ENCODE assay signal across 8 cellular contexts in genomic region chr3:87333393-87333892, GRCh38. TPM values are rescaled to one million over a fixed set of nuclear protein-coding genes. Genes with fewer than 3 reads are reported as not detected.
DNase-seq lines count a peak whose midpoint lies in the region; ATAC-seq and TF ChIP-seq lines count a peak whose summit lies in the region.

No MANE protein-coding gene starts in this region.

- CTCF ChIA-PET in Caco-2 (lab: Charles Lee) (interaction anchor here (0.9 to 1.7 kb wide), 2 partner anchors 9 to 18 kb away, joined by 3 to 5 read pairs; no protein-coding TSS in a partner anchor), HCT116 (lab: Charles Lee) (interaction anchor here (1.0 to 2.0 kb wide), 2 partner anchors 17 to 672 kb away, joined by 3 to 9 read pairs; no protein-coding TSS in a partner anchor)

- H3K9ac ChIP-seq in HCT116 (ENCODE audit: low read length), result 0 out of 2 replicates have a peak overlapping the region, but pooled peaks have one; percentile 6

- H3K9me3 Mint-ChIP-seq in Caco-2 (ENCODE audit: unreplicated experiment), result no peaks in the 10 kb centered on the region

- H3K79me2 ChIP-seq in HCT116 (ENCODE audit: insufficient read depth, low read length), result no peaks in the 10 kb centered on the region

- no peaks in the 10 kb centered on the region for H3K9me3 ChIP-seq in Caco-2
- no peaks in the 10 kb centered on the region for H3K9me3 ChIP-seq in HCT116 (ENCODE audit: control insufficient read depth in 1 of 2, insufficient read depth in 1 of 2, low read depth in 1 of 2, low read length in 2 of 2)
- H3K9me3 ChIP-seq in SJSA1 (replicated peaks), result no peaks in the 10 kb centered on the region
- H3K9me3 ChIP-seq in thyroid gland, result no peaks in the 10 kb centered on the region

- H3K4me3 Mint-ChIP-seq in Caco-2 (ENCODE audit: unreplicated experiment), result peak overlapping the region; percentile 31

- TF ChIP-seq CTCF in Caco-2 (IDR thresholded peaks at IDR 0.05; ENCODE audit: insufficient read depth in 1 of 2, low read depth in 1 of 2, low read length in 1 of 2, severe bottlenecking in 1 of 2, unreplicated experiment in 1 of 2), result no peak
- no peak for TF ChIP-seq CTCF in HCT116 (IDR thresholded peaks at IDR 0.05 in 2 of 3, conservative IDR thresholded peaks at IDR 0.05 in 1 of 3; ENCODE audit: borderline replicate concordance in 1 of 3, insufficient read depth in 1 of 3, low read depth in 2 of 3, low read length in 2 of 3)
- no peak for TF ChIP-seq CTCF in thyroid gland (IDR thresholded peaks at IDR 0.05)

- H3K4me1 Mint-ChIP-seq in Caco-2 (ENCODE audit: low read depth, unreplicated experiment), result peaks cover 18% of the 10 kb centered on the region

- DNase-seq in Caco-2 (peak in 1 of 2 experiments; percentile 33), HCT116 (ENCODE audit: low read depth, low spot score) (peak; percentile 79), SJSA1 (ENCODE audit: low read depth in 1 of 2, low spot score in 2 of 2) (peak; percentile 42 to 64), iris pigment epithelial cell (ENCODE audit: low read depth) (peak; percentile 88), thyroid gland (no peak)
- DNase-seq in activated CD4-positive, alpha-beta T cell treated with anti-CD3 and anti-CD28 coated beads, Interleukin-2, amount 50 U/mL, for 1 hour, result no peak

- peak overlapping the region; percentile 70 for H3K4me2 ChIP-seq in HCT116 (ENCODE audit: low read length)

- peaks cover 21% of the 10 kb centered on the region for H3K4me1 ChIP-seq in Caco-2
- peaks cover 24 to 32% of the 10 kb centered on the region in 2 experiments for H3K4me1 ChIP-seq in HCT116 (ENCODE audit: control insufficient read depth in 1 of 2, insufficient read depth in 2 of 2, low read length in 2 of 2)
- H3K4me1 ChIP-seq in SJSA1 (replicated peaks), result peaks cover 13% of the 10 kb centered on the region
- H3K4me1 ChIP-seq in thyroid gland, result no peaks in the 10 kb centered on the region

- H3K4me3 ChIP-seq in Caco-2 (ENCODE audit: low read depth, low read length) (no peak overlapping the region), HCT116 (replicated peaks in 1 of 2; ENCODE audit: low read depth in 1 of 2, low read length in 2 of 2) (peak overlapping the region in 1 of 2 experiments; percentile 27; a peak in 2 of 4 replicates), SJSA1 (no peak overlapping the region), thyroid gland (replicated peaks in 1 of 3) (no peak overlapping the region)

- peak overlapping the region; percentile 84 for H2AFZ ChIP-seq in HCT116 (ENCODE audit: low read depth, low read length, poor library complexity, severe bottlenecking)

- H3K9me2 ChIP-seq in HCT116 (ENCODE audit: insufficient read depth), result no peaks in the 10 kb centered on the region

- BruUV-seq in Caco-2 (replicated peaks; lab: Mats Ljungman, UMichigan) (no TSS peak), HCT116 (replicated peaks; lab: Mats Ljungman, UMichigan) (no TSS peak)

- H3K27me3 ChIP-seq in Caco-2 (replicated peaks; ENCODE audit: control insufficient read depth, insufficient read depth, low read length) (no peaks in the 10 kb centered on the region), HCT116 (ENCODE audit: insufficient read depth, low read length) (no peaks in the 10 kb centered on the region), SJSA1 (replicated peaks) (no peaks in the 10 kb centered on the region), thyroid gland (no peaks in the 10 kb centered on the region)

- H4K20me1 ChIP-seq in HCT116 (ENCODE audit: insufficient read depth), result no peaks in the 10 kb centered on the region

- RAD21 ChIA-PET in HCT116 (lab: Charles Lee; ENCODE audit: low non-redundant PET in 1 of 2, low total read pairs in 2 of 2, uncharacterized antibody in 2 of 2, unreplicated experiment in 2 of 2), result no interaction called here

- TF ChIP-seq RAD21 in HCT116 (IDR thresholded peaks at IDR 0.05; ENCODE audit: low read depth), result no peak

- no peaks in the 10 kb centered on the region for H3K27me3 Mint-ChIP-seq in Caco-2 (ENCODE audit: insufficient read depth, unreplicated experiment)

- 67 to 70% methylated on average over 5 of the region's 5 CpGs for WGBS in thyroid gland, 2 donors

- no peaks in the 10 kb centered on the region for H3K36me3 Mint-ChIP-seq in Caco-2 (ENCODE audit: insufficient read depth, unreplicated experiment)

- H3K36me3 ChIP-seq in Caco-2 (ENCODE audit: control insufficient read depth, insufficient read depth, low read length) (no peaks in the 10 kb centered on the region), HCT116 (ENCODE audit: control insufficient read depth in 1 of 2, insufficient read depth in 2 of 2, low read length in 2 of 2) (no peaks in the 10 kb centered on the region), SJSA1 (no peaks in the 10 kb centered on the region), thyroid gland (no peaks in the 10 kb centered on the region)

- peak overlapping the region; percentile 79 for H3K27ac Mint-ChIP-seq in Caco-2 (ENCODE audit: unreplicated experiment)

- intact Hi-C loops in Caco-2 (cut with micrococcal nuclease; ENCODE audit: unreplicated experiment) (loop anchor here (1.0 kb wide), 1 partner anchor 15 kb away; no protein-coding TSS in a partner anchor), HCT116 (cut with micrococcal nuclease) (no loop called here), thyroid gland (cut with DNase I) (no loop called here)

- peak; percentile 96 for ATAC-seq in HCT116
- no peak for ATAC-seq in HG03342 (IDR thresholded peaks at IDR 0.05; ENCODE audit: unreplicated experiment)
- ATAC-seq in GM21717 (IDR thresholded peaks at IDR 0.05; ENCODE audit: unreplicated experiment), result no peak

- H3K27ac ChIP-seq in HCT116 (ENCODE audit: low read depth, low read length) (peak overlapping the region; percentile 61), SJSA1 (peak overlapping the region; percentile 84), thyroid gland (no peak overlapping the region)

- POLR2A ChIA-PET in Caco-2 (lab: Charles Lee) (no interaction called here), HCT116 (lab: Charles Lee) (no interaction called here)

- TF ChIP-seq POLR2A in HCT116 (IDR thresholded peaks at IDR 0.05; ENCODE audit: borderline replicate concordance, extremely low read depth, insufficient read depth, insufficient read length), result no peak
- TF ChIP-seq POLR2A in thyroid gland (IDR thresholded peaks at IDR 0.05), result no peak

TF ChIP-seq in HCT116, 20 proteins besides CTCF, POLR2A, EP300 and RAD21:
- TF ChIP-seq ELF1 (IDR thresholded peaks at IDR 0.05; ENCODE audit: borderline replicate concordance, low read depth) (no peak), SP1 (IDR thresholded peaks at IDR 0.05; ENCODE audit: low read depth) (peak; percentile 66; the same call in 1 of the 2 replicates), ZNF274 (IDR thresholded peaks at IDR 0.05; ENCODE audit: low read depth, low read length) (no peak), JUND (IDR thresholded peaks at IDR 0.05) (peak; percentile 75), CBX3 (IDR thresholded peaks at IDR 0.05; ENCODE audit: low read depth) (peak; percentile 50; the same call in 1 of the 2 replicates), REST (IDR thresholded peaks at IDR 0.05; ENCODE audit: low read depth) (no peak), TCF7L2 (IDR thresholded peaks at IDR 0.05; ENCODE audit: borderline replicate concordance, extremely low read depth, insufficient read depth, insufficient read length) (peak; percentile 78), YY1 (IDR thresholded peaks at IDR 0.05; ENCODE audit: extremely low read depth, insufficient replicate concordance, low read depth, low read length) (no peak), SRF (IDR thresholded peaks at IDR 0.05; ENCODE audit: low read depth) (peak; percentile 43; the same call in 1 of the 2 replicates), FOSL1 (IDR thresholded peaks at IDR 0.05; ENCODE audit: low read depth) (peak; percentile 80), CEBPB (IDR thresholded peaks at IDR 0.05; ENCODE audit: low read depth) (peak; percentile 52; the same call in 1 of the 2 replicates)

RNA-seq across cellular contexts. Expression of gene POU1F1, which starts 57.1 kb away (rescaled TPM):
- total RNA-seq in Caco-2 (2022) (not detected in 2 replicates), HCT116 (2021; ENCODE audit: unreplicated experiment) (not detected), thyroid gland (not detected)
- polyA plus RNA-seq in HCT116 (2012), result not detected in 2 replicates
- total RNA-seq in SJSA1 (2014; rRNA removed; shearing (Covaris generic)), result not detected in 2 replicates

Comparison
In these comparisons a context has a peak if more than half of its experiments do, and no peak if none do; other contexts are left out.
1. DNase-seq: peak in HCT116 (single experiment), SJSA1 (2 of 2) and iris pigment epithelial cell (single experiment); none in thyroid gland (0 of 2) and activated CD4-positive, alpha-beta T cell treated with anti-CD3 and anti-CD28 coated beads, Interleukin-2, amount 50 U/mL, for 1 hour (single experiment).
2. H3K27ac ChIP-seq: peak in HCT116 (single experiment) and SJSA1 (single experiment); none in thyroid gland (0 of 3).